Comparison of ENCODE assay signal across 8 cellular contexts in the genomic region with DNA sequence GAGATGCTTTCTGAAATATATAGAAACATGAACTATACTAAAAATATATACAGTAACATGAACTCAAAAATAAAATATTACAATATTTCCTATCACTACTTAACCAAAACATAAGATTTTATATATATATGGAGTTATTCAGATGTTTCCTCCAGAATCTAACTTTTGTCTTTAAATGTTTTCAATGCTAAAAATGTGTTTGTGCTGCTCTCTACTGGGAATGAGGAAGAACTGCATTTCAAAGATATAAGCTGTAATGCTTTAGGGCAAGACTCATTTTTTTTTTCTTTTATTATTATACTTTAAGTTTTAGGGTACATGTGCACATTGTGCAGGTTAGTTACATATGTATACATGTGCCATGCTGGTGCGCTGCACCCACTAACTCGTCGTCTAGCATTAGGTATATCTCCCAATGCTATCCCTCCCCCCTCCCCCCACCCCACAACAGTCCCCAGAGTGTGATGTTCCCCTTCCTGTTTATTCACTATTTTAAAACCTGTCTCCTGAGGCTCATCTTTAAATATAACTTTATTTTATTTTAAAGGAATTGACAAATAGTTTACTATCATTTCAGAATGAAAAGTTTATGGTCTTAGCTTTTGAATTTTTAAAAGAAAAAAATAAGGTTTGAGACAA. TPM values are rescaled to one million over a fixed set of nuclear protein-coding genes. Genes with fewer than 3 reads are reported as not detected.
DNase-seq lines count a peak whose midpoint lies in the region; ATAC-seq, FAIRE-seq and TF ChIP-seq lines count a peak whose summit lies in the region.
"Not testable (repeated sequence)": the region's sequence is repeated elsewhere in the genome, so short reads cannot be mapped to it uniquely, and the experiment has no call there.

No MANE protein-coding gene starts in this region.

- H3K27ac Mint-ChIP-seq in CD4-positive, alpha-beta memory T cell: not testable (repeated sequence)

- H3K4me3 Mint-ChIP-seq in CD4-positive, alpha-beta memory T cell: not testable (repeated sequence)

- DNase-seq in CD4-positive, alpha-beta memory T cell: peak in 4 of 5 donors; percentile 32 to 44 (median 38)
- DNase-seq in NCI-H146 treated with DMSO at 0.1 percent for 48 hours (lab: John Stamatoyannopoulos, UW; ENCODE audit: unreplicated experiment) (peak; percentile 39), SHP77 (lab: John Stamatoyannopoulos, UW) (peak; percentile 9 to 11), small intestine (peak; percentile 21)
- DNase-seq in colonic mucosa, kidney: not testable (repeated sequence)

- not testable (repeated sequence) for H3K9me3 ChIP-seq in CD4-positive, alpha-beta memory T cell (ENCODE audit: control insufficient read depth in 1 of 2, low read length in 2 of 2); colonic mucosa; kidney (ENCODE audit: control insufficient read depth in 1 of 2, low read length in 2 of 2); small intestine (ENCODE audit: control insufficient read depth, low read depth)

- H3K36me3 ChIP-seq in CD4-positive, alpha-beta memory T cell (ENCODE audit: insufficient read depth, low read length); colonic mucosa; kidney (ENCODE audit: control insufficient read depth in 1 of 2, insufficient read depth in 2 of 2, low read length in 2 of 2); small intestine (ENCODE audit: control insufficient read depth in 2 of 2, insufficient read depth in 2 of 2, low read length in 2 of 2): not testable (repeated sequence)

- POLR2A ChIA-PET in CD4-positive, alpha-beta memory T cell (lab: Charles Lee; ENCODE audit: partially characterized antibody): interaction anchor here (1.5 kb wide), 2 partner anchors 95 to 436 kb away, joined by 6 to 8 read pairs; no protein-coding TSS in a partner anchor

- CTCF ChIA-PET in CD4-positive, alpha-beta memory T cell (lab: Charles Lee; ENCODE audit: partially characterized antibody): interaction anchor here (0.6 to 3.6 kb wide), 15 partner anchors 9 to 1802 kb away, joined by 3 to 33 read pairs (median 4); no protein-coding TSS in a partner anchor

- TF ChIP-seq CTCF in colonic mucosa (IDR thresholded peaks at IDR 0.05) (peak; percentile 64), kidney (IDR thresholded peaks at IDR 0.05; ENCODE audit: borderline replicate concordance, extremely low read depth, insufficient read depth) (peak; percentile 58)

- intact Hi-C loops in CD4-positive, alpha-beta memory T cell (cut with micrococcal nuclease): loop anchor here (1.0 kb wide), 2 partner anchors 205 to 957 kb away; no protein-coding TSS in a partner anchor
- intact Hi-C loops in colonic mucosa (cut with DNase I) (loop anchor here (5.0 to 10.0 kb wide), 2 partner anchors 205 to 957 kb away; no protein-coding TSS in a partner anchor), kidney (cut with DNase I) (loop anchor here (10.0 kb wide), 1 partner anchor 957 kb away; no protein-coding TSS in a partner anchor)

- not testable (repeated sequence) for H3K27ac ChIP-seq in CD4-positive, alpha-beta memory T cell (ENCODE audit: low read depth, low read length); colonic mucosa; kidney (ENCODE audit: low read depth in 2 of 2, low read length in 2 of 2); small intestine (ENCODE audit: low read depth in 1 of 2, low read length in 1 of 2)

- H3K4me1 Mint-ChIP-seq in CD4-positive, alpha-beta memory T cell: not testable (repeated sequence)

- not testable (repeated sequence) for H3K9me3 Mint-ChIP-seq in CD4-positive, alpha-beta memory T cell

- peaks cover 19 to 32% of the 10 kb centered on the region in 2 donors for H3K36me3 Mint-ChIP-seq in CD4-positive, alpha-beta memory T cell

- H3K4me3 ChIP-seq in CD4-positive, alpha-beta memory T cell (ENCODE audit: low read length in 2 of 2); colonic mucosa; kidney (ENCODE audit: low read length in 2 of 2); small intestine (ENCODE audit: low read depth in 1 of 2, low read length in 2 of 2): not testable (repeated sequence)

- no CpG with 5 or more reads among the region's 3 CpGs for WGBS in small intestine, 3 donors

- H3K9ac ChIP-seq in colonic mucosa (ENCODE audit: low read depth in 2 of 2, low read length in 2 of 2); kidney (ENCODE audit: low read length in 2 of 2): not testable (repeated sequence)

- peak; percentile 85 for ATAC-seq in GM18868 (IDR thresholded peaks at IDR 0.05; ENCODE audit: unreplicated experiment)
- peak; percentile 52 for ATAC-seq in HG03097 (IDR thresholded peaks at IDR 0.05; ENCODE audit: low FRiP score, unreplicated experiment)

- not testable (repeated sequence) for H3K4me1 ChIP-seq in CD4-positive, alpha-beta memory T cell (ENCODE audit: insufficient read depth, low read length); colonic mucosa; kidney (ENCODE audit: control insufficient read depth in 1 of 2, insufficient read depth in 1 of 2, low read depth in 1 of 2, low read length in 2 of 2); small intestine (ENCODE audit: control insufficient read depth in 2 of 2, insufficient read depth in 1 of 2, low read depth in 1 of 2, low read length in 1 of 2)

- not testable (repeated sequence) for H3K27me3 Mint-ChIP-seq in CD4-positive, alpha-beta memory T cell

- FAIRE-seq in kidney (lab: Jason Lieb, UNC): peak; percentile 96
- FAIRE-seq in small intestine (lab: Jason Lieb, UNC): not testable (repeated sequence)

- not testable (repeated sequence) for H3K27me3 ChIP-seq in CD4-positive, alpha-beta memory T cell (ENCODE audit: insufficient read depth, low read length); colonic mucosa; small intestine (ENCODE audit: control insufficient read depth in 2 of 2, insufficient read depth in 2 of 2, low read length in 2 of 2)

RNA-seq across cellular contexts. Expression of gene METTL4, which starts 29.3 kb away (rescaled TPM):
- total RNA-seq in CD4-positive, alpha-beta memory T cell: 10 to 100 TPM; 25.8 to 29.3 TPM
- polyA plus RNA-seq in CD4-positive, alpha-beta memory T cell: 10 to 100 TPM; 15.7 to 16.4 TPM
- total RNA-seq in colonic mucosa (1 to 10 TPM; 7.2 to 8.2 TPM), kidney (15.2 TPM)
- polyA plus RNA-seq in kidney (ENCODE audit: insufficient read depth, low read depth, low replicate concordance) (7.2 TPM), small intestine (1 to 10 TPM; 5.1 to 8.6 (median 6.7) TPM)

RNA-seq across cellular contexts. Expression of gene NDC80, which starts 29.3 kb away (rescaled TPM):
- total RNA-seq in CD4-positive, alpha-beta memory T cell: 1 to 10 TPM; 3.8 to 6.2 TPM
- polyA plus RNA-seq in CD4-positive, alpha-beta memory T cell: 1 to 10 TPM; 2.1 to 6.4 TPM
- total RNA-seq in colonic mucosa: 10 to 100 TPM in 1 of 2 donors, 1 to 10 TPM in 1; 6.8 to 27.6 TPM
- total RNA-seq in kidney: 0.63 TPM
- polyA plus RNA-seq in kidney (ENCODE audit: insufficient read depth, low read depth, low replicate concordance): 0.99 TPM
- 10 to 100 TPM in 1 of 3 donors, under 1 TPM in 2; 0.81 to 16.0 (median 0.89) TPM for polyA plus RNA-seq in small intestine
